ENCODE assay signal across 33 cellular contexts in the genomic region with DNA sequence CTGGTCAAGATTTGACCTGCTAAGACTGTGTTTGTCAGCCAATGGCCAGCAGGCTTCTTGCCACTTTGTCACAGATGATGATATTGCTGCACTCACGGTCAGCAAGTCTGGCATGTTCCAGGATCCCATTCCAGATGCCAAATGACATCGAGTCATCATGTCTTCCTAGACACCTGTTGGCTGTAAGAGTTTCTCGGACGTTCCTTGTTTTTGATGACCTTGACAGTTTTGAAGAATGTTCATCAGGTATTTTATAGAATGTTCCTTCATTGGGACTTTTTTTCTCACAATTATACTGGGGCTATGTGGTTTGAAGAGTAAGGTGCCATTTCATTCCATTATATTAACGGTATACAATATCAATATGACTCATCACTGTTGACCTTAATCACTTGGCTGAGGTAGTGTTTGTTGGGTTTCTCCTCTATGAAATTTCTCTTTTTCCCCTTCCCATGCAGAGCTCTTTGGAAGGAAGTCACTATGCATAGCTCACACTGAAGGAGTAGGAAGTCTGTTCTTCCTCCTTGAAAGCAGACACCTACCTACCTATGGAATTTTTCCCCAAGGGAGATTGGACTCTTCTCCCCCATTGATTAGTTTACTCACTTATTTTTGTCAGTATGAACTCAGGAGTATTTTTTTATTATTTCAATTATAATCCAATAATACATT. TPM values are rescaled to one million over a fixed set of nuclear protein-coding genes. Genes with fewer than 3 reads are reported as not detected.
DNase-seq lines count a peak whose midpoint lies in the region; ATAC-seq, FAIRE-seq and TF ChIP-seq lines count a peak whose summit lies in the region.
"Had no signal": no experiment of that assay in that cellular context is flagged by ENCODE, and none has a peak within 500 bp of the region (broad histone marks: within the 10 kb centered on the region; RNA-seq: fewer than 3 reads in every experiment).

No MANE protein-coding gene starts in this region.

- H3K9me3 ChIP-seq in HepG2 (ENCODE audit: low read length) (no peaks in the 10 kb centered on the region), right lobe of liver (no peaks in the 10 kb centered on the region)

- TF ChIP-seq CTCF in HepG2 (CRISPR knock-in tag; IDR thresholded peaks at IDR 0.05): no peak
- no peak for TF ChIP-seq CTCF in right lobe of liver (IDR thresholded peaks at IDR 0.05)
- TF ChIP-seq CTCF in RWPE1 (conservative IDR thresholded peaks at IDR 0.05; ENCODE audit: low read depth): no peak
- TF ChIP-seq CTCF in epithelial cell of esophagus (IDR thresholded peaks at IDR 0.05; ENCODE audit: insufficient read depth, low read depth, low read length, missing control alignments): no peak
- TF ChIP-seq CTCF in GM13976 (IDR thresholded peaks at IDR 0.05; ENCODE audit: borderline replicate concordance, control extremely low read depth, extremely low read depth, insufficient read depth, missing control alignments): no peak

- DNase-seq in HepG2 (ENCODE audit: low spot score): no peak
- no peak for DNase-seq in right lobe of liver
- peak; percentile 15 for DNase-seq in RWPE1 (ENCODE audit: low spot score)
- peak; percentile 43 for DNase-seq in epithelial cell of esophagus (ENCODE audit: low read depth)
- no peak for DNase-seq in urothelium cell line (ENCODE audit: low spot score)
- no peak for DNase-seq in GM13976 (ENCODE audit: low spot score)
- no peak for DNase-seq in NCI-H82 (lab: John Stamatoyannopoulos, UW)
- DNase-seq: 8988T; CD4-positive, alpha-beta T cell; DMS79; EL; GDM1; GOT3; HCEC 1CT; NCI-H1092; NCI-H1436; NCI-H187; NCI-H2081 treated with DMSO at 0.1 percent for 48 hours; NCI-H2171 treated with DMSO at 0.1 percent for 48 hours; NCI-H345; NCI-H524; NCI-H748 treated with DMSO at 0.1 percent for 48 hours; PC-9; SHP77; T-cell had no signal

- no peak overlapping the region for H3K9ac ChIP-seq in HepG2 (ENCODE audit: insufficient read depth, low read depth, low read length)
- H3K9ac ChIP-seq: BLaER1, KMS-11 had no signal

- H3K27ac ChIP-seq in HepG2 (ENCODE audit: extremely low read length, insufficient read depth, low read length): no peak overlapping the region
- H3K27ac ChIP-seq in right lobe of liver: no peak overlapping the region
- H3K27ac ChIP-seq in RWPE1: no peak overlapping the region
- H3K27ac ChIP-seq: BLaER1, HL-60, KMS-11, PC-9 had no signal

- TF ChIP-seq EP300 in HepG2 (IDR thresholded peaks at IDR 0.05; ENCODE audit: low read depth in 2 of 2, low read length in 2 of 2) (no peak), HepG2 (CRISPR knock-in tag; IDR thresholded peaks at IDR 0.05; ENCODE audit: borderline replicate concordance) (no peak)

- intact Hi-C loops in HepG2 (cut with micrococcal nuclease; ENCODE audit: unreplicated experiment): no loop called here
- intact Hi-C loops in right lobe of liver (cut with DNase I): no loop called here

- H3K4me1 ChIP-seq in HepG2 (ENCODE audit: insufficient read depth, low read length) (no peaks in the 10 kb centered on the region), right lobe of liver (no peaks in the 10 kb centered on the region)

- CTCF ChIA-PET in HepG2 (lab: Yijun Ruan, JAX; ENCODE audit: low intra/inter-chr PET ratio, low total read pairs): no interaction called here
- CTCF ChIA-PET in RWPE1 (lab: Yijun Ruan, JAX): no interaction called here

- no TSS peak for BruUV-seq in HepG2 (replicated peaks; lab: Mats Ljungman, UMichigan)

- POLR2A ChIA-PET in HepG2 (lab: Yijun Ruan, JAX): no interaction called here
- POLR2A ChIA-PET in RWPE1 (lab: Yijun Ruan, JAX; ENCODE audit: low non-redundant PET): no interaction called here

- TF ChIP-seq RAD21 in HepG2 (CRISPR knock-in tag; IDR thresholded peaks at IDR 0.05): no peak

- 36% methylated on average over 5 of the region's 5 CpGs for WGBS in HepG2 (ENCODE audit: low lambda C conversion rate)
- 61% methylated on average over 3 of the region's 5 CpGs for WGBS in right lobe of liver (ENCODE audit: insufficient coverage, low coverage, low lambda C conversion rate, missing lambda C conversion rate)

- no peaks in the 10 kb centered on the region for H3K36me3 ChIP-seq in HepG2 (replicated peaks in 1 of 2; ENCODE audit: control insufficient read depth in 1 of 2, insufficient read depth in 2 of 2, low read length in 2 of 2)
- no peaks in the 10 kb centered on the region for H3K36me3 ChIP-seq in right lobe of liver

- no peaks in the 10 kb centered on the region for H3K79me2 ChIP-seq in HepG2 (ENCODE audit: insufficient read depth, low read length)

- no peaks in the 10 kb centered on the region for H4K20me1 ChIP-seq in HepG2 (ENCODE audit: insufficient read depth, low read length)
- H4K20me1 ChIP-seq: BLaER1 had no signal

- TF ChIP-seq POLR2A in HepG2 (IDR thresholded peaks at IDR 0.05; ENCODE audit: insufficient read depth in 1 of 2, low read depth in 2 of 2, low read length in 2 of 2) (no peak), right lobe of liver (IDR thresholded peaks at IDR 0.05) (no peak)

- no peak for ATAC-seq in HepG2
- no peak for ATAC-seq in right lobe of liver
- ATAC-seq in GM18861 (IDR thresholded peaks at IDR 0.05; ENCODE audit: unreplicated experiment): no peak
- ATAC-seq: GM12878, T-cell had no signal

- H2AFZ ChIP-seq in HepG2 (ENCODE audit: low read length): no peak overlapping the region
- H2AFZ ChIP-seq: PC-9 had no signal

- in situ Hi-C loops in HepG2 (cut with HindIII; ENCODE audit: extremely low pct_ligation_motif_present, low pct_unique_long_range_greater_than_20kb): no loop called here
- in situ Hi-C loops in GM13976 (cut with MboI; ENCODE audit: low sequenced_read_pairs, unreplicated experiment): no loop called here

- H3K4me2 ChIP-seq in HepG2 (ENCODE audit: low read depth, low read length): no peak overlapping the region
- H3K4me2 ChIP-seq: BLaER1, KMS-11, PC-9 had no signal

- FAIRE-seq in HepG2 (lab: Jason Lieb, UNC) (no peak), urothelium cell line (lab: Jason Lieb, UNC) (peak; percentile 52)
- FAIRE-seq: GM12878 had no signal

- H3K27me3 ChIP-seq in HepG2 (ENCODE audit: control insufficient read depth in 1 of 2, insufficient read depth in 2 of 2, low read length in 2 of 2) (peaks cover 0 to 4% of the 10 kb centered on the region in 2 experiments; a peak in 1 of 5 replicates), right lobe of liver (no peaks in the 10 kb centered on the region)
- H3K27me3 ChIP-seq: BLaER1 had no signal

- no peak overlapping the region for H3K4me3 ChIP-seq in HepG2 (replicated peaks in 1 of 3; ENCODE audit: insufficient read depth in 1 of 3, low read depth in 2 of 3, low read length in 3 of 3)
- no peak overlapping the region for H3K4me3 ChIP-seq in right lobe of liver
- no peak overlapping the region for H3K4me3 ChIP-seq in epithelial cell of esophagus (ENCODE audit: low read length)
- H3K4me3 ChIP-seq: BLaER1, GM12878, PC-9 had no signal

TF ChIP-seq in HepG2, 621 proteins besides CTCF, POLR2A, EP300 and RAD21 (continues in another document):
- no peak for TF ChIP-seq GATA4 (IDR thresholded peaks at IDR 0.05; ENCODE audit: borderline replicate concordance, low read depth)
- TF ChIP-seq, protein P1, sequence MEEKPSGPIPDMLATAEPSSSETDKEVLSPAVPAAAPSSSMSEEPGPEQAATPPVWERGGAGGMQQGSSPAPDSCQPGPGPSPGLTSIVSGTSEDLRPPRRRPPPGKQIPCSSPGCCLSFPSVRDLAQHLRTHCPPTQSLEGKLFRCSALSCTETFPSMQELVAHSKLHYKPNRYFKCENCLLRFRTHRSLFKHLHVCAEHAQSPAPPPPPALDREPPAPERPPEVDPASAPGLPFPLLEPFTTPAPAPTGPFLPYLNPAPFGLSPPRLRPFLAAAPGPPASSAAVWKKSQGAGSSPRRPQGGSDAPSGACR (CRISPR knock-in tag; IDR thresholded peaks at IDR 0.05): no peak
- peak; percentile 83 for TF ChIP-seq MAFF (IDR thresholded peaks at IDR 0.05; ENCODE audit: low read depth, low read length)
- no peak for TF ChIP-seq HMG20B (CRISPR knock-in tag; conservative IDR thresholded peaks at IDR 0.05)
- TF ChIP-seq TAF1 (CRISPR knock-in tag; IDR thresholded peaks at IDR 0.05): no peak
- peak; percentile 84 to 85 for TF ChIP-seq MAFK (conservative IDR thresholded peaks at IDR 0.05 in 1 of 2, IDR thresholded peaks at IDR 0.05 in 1 of 2; ENCODE audit: low read length in 2 of 2)

RNA-seq across cellular contexts. Expression of a gene that starts 31.6 kb away (rescaled TPM):
- total RNA-seq in HepG2 (2016; rRNA removed; fragmentation: Illumina TruSeq; extraction: Trizol): not detected in 2 replicates
- under 0.01 TPM in 1 of 2 replicates, not detected in the other for total RNA-seq in HepG2 (2016; cell fraction: cytosol; rRNA removed; fragmentation: Illumina TruSeq; extraction: Trizol; ENCODE audit: low read depth)
- not detected in 2 replicates for total RNA-seq in HepG2 (2016; cell fraction: insoluble cytoplasmic fraction; rRNA removed; fragmentation: Illumina TruSeq; extraction: Trizol)
- total RNA-seq in HepG2 (2016; cell fraction: membrane; rRNA removed; fragmentation: Illumina TruSeq; extraction: Trizol): not detected in 2 replicates
- total RNA-seq in HepG2 (2016; cell fraction: nucleus; rRNA removed; fragmentation: Illumina TruSeq; extraction: Trizol): not detected in 2 replicates
- polyA plus RNA-seq in HepG2 (2011; rRNA removed): not detected in 2 replicates
- not detected in 2 replicates for polyA plus RNA-seq in HepG2 (2011; cell fraction: cytosol; rRNA removed)
- polyA plus RNA-seq in HepG2 (2011; cell fraction: nucleus; rRNA removed): not detected in 2 replicates
- not detected in 2 replicates for polyA plus RNA-seq in HepG2 (2012)
- not detected in 2 replicates for polyA plus RNA-seq in HepG2 (2016; cell fraction: cytosol; fragmentation: Illumina TruSeq; extraction: Trizol; ENCODE audit: low read depth)
- not detected in 2 replicates for polyA plus RNA-seq in HepG2 (2016; cell fraction: insoluble cytoplasmic fraction; fragmentation: Illumina TruSeq; extraction: Trizol; ENCODE audit: low read depth)
- polyA plus RNA-seq in HepG2 (2016; cell fraction: membrane; fragmentation: Illumina TruSeq; extraction: Trizol; ENCODE audit: low read depth): not detected in 2 replicates
- not detected in 2 replicates for polyA plus RNA-seq in HepG2 (2016; cell fraction: nucleus; fragmentation: Illumina TruSeq; extraction: Trizol; ENCODE audit: insufficient read depth, low read depth)
- polyA minus RNA-seq in HepG2 (2011; rRNA and poly(A)+ RNA removed; ENCODE audit: low replicate concordance): 4.0 TPM in 1 of 2 replicates, not detected in the other
- not detected in 2 replicates for polyA minus RNA-seq in HepG2 (2011; cell fraction: cytosol; rRNA and poly(A)+ RNA removed)
- polyA minus RNA-seq in HepG2 (2011; cell fraction: nucleus; rRNA and poly(A)+ RNA removed): not detected in 2 replicates
- under 1 TPM in 5 of 6 experiments, not detected in 1; 0.02 to 0.87 (median 0.09) TPM for total RNA-seq in right lobe of liver
- total RNA-seq: CD4-positive, alpha-beta T cell; HT-29; SK-MEL-5; T-cell; T-helper 2 cell treated with Interferon-gamma antibody and Interleukin-4, amounts not matched to agents 100 ng/mL and 5 ng/mL, for 36 hours had no signal

Comparison
In these comparisons a context has a peak if more than half of its experiments do, and no peak if none do; other contexts are left out.
1. DNase-seq: peak in RWPE1 (single experiment) and epithelial cell of esophagus (single experiment); none in HepG2 (single experiment), right lobe of liver (0 of 3), urothelium cell line (single experiment), GM13976 (single experiment) and NCI-H82 (single experiment).